Comparison of ENCODE assay signal across 8 cellular contexts in genomic region chr11:62880231-62880802, GRCh38. TPM values are rescaled to one million over a fixed set of nuclear protein-coding genes. Genes with fewer than 3 reads are reported as not detected.
DNase-seq lines count a peak whose midpoint lies in the region; ATAC-seq, FAIRE-seq and TF ChIP-seq lines count a peak whose summit lies in the region.

No MANE protein-coding gene starts in this region.

- H3K36me3 Mint-ChIP-seq in activated CD8-positive, alpha-beta T cell treated with anti-CD3 and anti-CD28 coated beads, Interleukin-2, amount 10 ng/mL, durations not matched to agents 7 days and 5 days (ENCODE audit: low read depth) = peaks cover 55% of the 10 kb centered on the region

- no peak for TF ChIP-seq EP300 in ovary (IDR thresholded peaks at IDR 0.05)

- intact Hi-C loops in ovary (cut with DNase I) = loop anchor here in 1 of 4 donors (10.0 kb wide), 1 partner anchor 884 kb away; the partner anchor contains the start of gene ZFTA

- no peak for FAIRE-seq in GM12891 (lab: Jason Lieb, UNC)

- peak overlapping the region; percentile 93 for H3K4me3 ChIP-seq in HUES6 (ENCODE audit: low read depth, low read length)
- peak overlapping the region; percentile 74 for H3K4me3 ChIP-seq in ovary

- H3K36me3 ChIP-seq in HUES6 (ENCODE audit: control insufficient read depth, insufficient read depth, low read length) (peaks cover 82% of the 10 kb centered on the region), ovary (no peaks in the 10 kb centered on the region)

- H3K27ac Mint-ChIP-seq in activated CD8-positive, alpha-beta T cell treated with anti-CD3 and anti-CD28 coated beads, Interleukin-2, amount 10 ng/mL, durations not matched to agents 7 days and 5 days = peak overlapping the region; percentile 100

- POLR2A ChIA-PET in activated CD8-positive, alpha-beta T cell treated with anti-CD3 and anti-CD28 coated beads, Interleukin-2, amount 10 ng/mL, durations not matched to agents 7 days and 5 days (lab: Charles Lee) = interaction anchor here (0.6 to 5.2 kb wide), 18 partner anchors 9 to 1455 kb away, joined by 3 to 114 read pairs (median 4); partner anchors contain the start of genes HNRNPUL2, NXF1, POLR2G and TAF6L

- H3K27ac ChIP-seq in HUES6 (ENCODE audit: low read depth, low read length) = peak overlapping the region; percentile 98; the same call in 1 of the 2 replicates
- peak overlapping the region; percentile 98 for H3K27ac ChIP-seq in foreskin keratinocyte
- H3K27ac ChIP-seq in ovary = peak overlapping the region; percentile 96 to 99

- H3K27me3 Mint-ChIP-seq in activated CD8-positive, alpha-beta T cell treated with anti-CD3 and anti-CD28 coated beads, Interleukin-2, amount 10 ng/mL, durations not matched to agents 7 days and 5 days (ENCODE audit: low read depth) = no peaks in the 10 kb centered on the region

- peaks cover 44% of the 10 kb centered on the region for H3K4me1 Mint-ChIP-seq in activated CD8-positive, alpha-beta T cell treated with anti-CD3 and anti-CD28 coated beads, Interleukin-2, amount 10 ng/mL, durations not matched to agents 7 days and 5 days (ENCODE audit: low read depth)

- WGBS in ovary, 3 donors = 0 to 1% (median 0%) methylated on average over 16 of the region's 16 CpGs

- H3K27me3 ChIP-seq in HUES6 (ENCODE audit: control insufficient read depth, insufficient read depth, low read length) (no peaks in the 10 kb centered on the region), foreskin keratinocyte (no peaks in the 10 kb centered on the region), ovary (no peaks in the 10 kb centered on the region)

- DNase-seq in COLO829 (ENCODE audit: low spot score) (peak; percentile 95), foreskin keratinocyte (peak; percentile 67 to 76), ovary (peak in 3 of 5 donors; percentile 76 to 83 (median 80)), GM12891 (ENCODE audit: insufficient read length, low spot score) (no peak), NCI-H1694 (lab: John Stamatoyannopoulos, UW) (no peak)
- DNase-seq in activated CD8-positive, alpha-beta T cell treated with anti-CD3 and anti-CD28 coated beads, Interleukin-2, amount 10 ng/mL, durations not matched to agents 7 days and 5 days = no peak

- TF ChIP-seq POLR2A in ovary (IDR thresholded peaks at IDR 0.05) (no peak), GM12891 (IDR thresholded peaks at IDR 0.05; ENCODE audit: low read depth, low read length) (no peak)

- peak overlapping the region; percentile 100 for H3K4me3 Mint-ChIP-seq in activated CD8-positive, alpha-beta T cell treated with anti-CD3 and anti-CD28 coated beads, Interleukin-2, amount 10 ng/mL, durations not matched to agents 7 days and 5 days

- no peaks in the 10 kb centered on the region for H3K9me3 Mint-ChIP-seq in activated CD8-positive, alpha-beta T cell treated with anti-CD3 and anti-CD28 coated beads, Interleukin-2, amount 10 ng/mL, durations not matched to agents 7 days and 5 days (ENCODE audit: insufficient read depth)

- peak overlapping the region; percentile 98 for H3K9ac ChIP-seq in HUES6 (ENCODE audit: low read length)

- CTCF ChIA-PET in activated CD8-positive, alpha-beta T cell treated with anti-CD3 and anti-CD28 coated beads, Interleukin-2, amount 10 ng/mL, durations not matched to agents 7 days and 5 days (lab: Charles Lee) = interaction anchor here (0.9 to 3.9 kb wide), 13 partner anchors 17 to 323 kb away, joined by 3 to 46 read pairs (median 5); partner anchors contain the start of genes C11orf98, CSKMT, HNRNPUL2 and NXF1

- H3K4me1 ChIP-seq in HUES6 (ENCODE audit: control insufficient read depth, insufficient read depth, low read length) (peaks cover 42% of the 10 kb centered on the region), foreskin keratinocyte (peaks cover 27% of the 10 kb centered on the region), ovary (ENCODE audit: insufficient read depth) (peaks cover 14% of the 10 kb centered on the region)

- H3K9me3 ChIP-seq in HUES6 (ENCODE audit: control insufficient read depth, insufficient read depth, low read depth, low read length) (no peaks in the 10 kb centered on the region), ovary (no peaks in the 10 kb centered on the region)

- ATAC-seq in GM19438 (IDR thresholded peaks at IDR 0.05; ENCODE audit: low read depth, unreplicated experiment) (peak; percentile 21), foreskin keratinocyte (peak; percentile 17)
- ATAC-seq in activated CD8-positive, alpha-beta T cell treated with anti-CD3 and anti-CD28 coated beads, Interleukin-2, amount 10 ng/mL, durations not matched to agents 7 days and 5 days = peak; percentile 3

- no peak for TF ChIP-seq CTCF in foreskin keratinocyte (conservative IDR thresholded peaks at IDR 0.05)
- no peak for TF ChIP-seq CTCF in ovary (IDR thresholded peaks at IDR 0.05)

TF ChIP-seq in GM12891, 5 proteins besides CTCF, POLR2A, EP300 and RAD21:
- TF ChIP-seq POLR2AphosphoS5 (IDR thresholded peaks at IDR 0.05; ENCODE audit: low read depth, low read length) (no peak), POU2F2 (IDR thresholded peaks at IDR 0.05; ENCODE audit: low read depth, low read length) (no peak), PAX5 (IDR thresholded peaks at IDR 0.05; ENCODE audit: insufficient read depth, low read length, severe bottlenecking) (no peak), SPI1 (IDR thresholded peaks at IDR 0.05; ENCODE audit: low read depth, low read length) (no peak)

RNA-seq across cellular contexts. Expression of gene SLC3A2, which starts 0.4 kb away (rescaled TPM):
- 100 to 1,000 TPM; 190 to 202 TPM for total RNA-seq in activated CD8-positive, alpha-beta T cell treated with anti-CD3 and anti-CD28 coated beads, Interleukin-2, amount 10 ng/mL, durations not matched to agents 7 days and 5 days
- 424 and 537 TPM in 2 replicates for total RNA-seq in foreskin keratinocyte
- polyA plus RNA-seq in foreskin keratinocyte = 511 and 680 TPM in 2 replicates
- total RNA-seq in ovary = 100 to 1,000 TPM in 3 of 7 donors, 10 to 100 TPM in 4; 69.0 to 430 (median 97.7) TPM
- 100 to 1,000 TPM in 1 of 2 donors, 10 to 100 TPM in 1; 90.0 to 126 TPM for polyA plus RNA-seq in ovary
- 96.7 TPM for polyA plus RNA-seq in GM12891 (2012; ENCODE audit: low read depth, missing spikeins)

RNA-seq across cellular contexts. Expression of gene CHRM1, which starts 40.8 kb away (rescaled TPM):
- total RNA-seq in activated CD8-positive, alpha-beta T cell treated with anti-CD3 and anti-CD28 coated beads, Interleukin-2, amount 10 ng/mL, durations not matched to agents 7 days and 5 days = not detected
- total RNA-seq in foreskin keratinocyte (not detected in 2 replicates), ovary (not detected)
- polyA plus RNA-seq in foreskin keratinocyte (not detected in 2 replicates), ovary (not detected)
- polyA plus RNA-seq in GM12891 (2012; ENCODE audit: low read depth, missing spikeins) = not detected

RNA-seq across cellular contexts. Expression of gene WDR74, which starts 40.9 kb away (rescaled TPM):
- 10 to 100 TPM; 66.0 to 66.9 TPM for total RNA-seq in activated CD8-positive, alpha-beta T cell treated with anti-CD3 and anti-CD28 coated beads, Interleukin-2, amount 10 ng/mL, durations not matched to agents 7 days and 5 days
- total RNA-seq in foreskin keratinocyte = 83.7 and 89.3 TPM in 2 replicates
- 88.7 and 94.8 TPM in 2 replicates for polyA plus RNA-seq in foreskin keratinocyte
- total RNA-seq in ovary = 10 to 100 TPM; 36.5 to 70.6 (median 61.1) TPM
- 10 to 100 TPM; 25.1 to 39.4 TPM for polyA plus RNA-seq in ovary
- 47.9 TPM for polyA plus RNA-seq in GM12891 (2012; ENCODE audit: low read depth, missing spikeins)

RNA-seq across cellular contexts. Expression of gene TEX54, which starts 47.7 kb away (rescaled TPM):
- not detected for total RNA-seq in activated CD8-positive, alpha-beta T cell treated with anti-CD3 and anti-CD28 coated beads, Interleukin-2, amount 10 ng/mL, durations not matched to agents 7 days and 5 days
- total RNA-seq in foreskin keratinocyte (not detected in 2 replicates), ovary (not detected)
- polyA plus RNA-seq in foreskin keratinocyte (not detected in 2 replicates), ovary (not detected)
- 0.42 TPM for polyA plus RNA-seq in GM12891 (2012; ENCODE audit: low read depth, missing spikeins)

RNA-seq across cellular contexts. Expression of gene STX5, which starts 48.5 kb away (rescaled TPM):
- total RNA-seq in activated CD8-positive, alpha-beta T cell treated with anti-CD3 and anti-CD28 coated beads, Interleukin-2, amount 10 ng/mL, durations not matched to agents 7 days and 5 days = 10 to 100 TPM; 30.4 to 32.7 TPM
- total RNA-seq in foreskin keratinocyte (30.4 and 34.1 TPM in 2 replicates), ovary (10 to 100 TPM; 33.2 to 60.7 (median 49.1) TPM)
- polyA plus RNA-seq in foreskin keratinocyte (41.2 and 45.5 TPM in 2 replicates), ovary (10 to 100 TPM; 39.6 to 50.1 TPM)
- polyA plus RNA-seq in GM12891 (2012; ENCODE audit: low read depth, missing spikeins) = 30.5 TPM

Comparison
In these comparisons a context has a peak if more than half of its experiments do, and no peak if none do; other contexts are left out.
1. DNase-seq: peak in COLO829 (single experiment), foreskin keratinocyte (2 of 2) and ovary (3 of 5); none in activated CD8-positive, alpha-beta T cell treated with anti-CD3 and anti-CD28 coated beads, Interleukin-2, amount 10 ng/mL, durations not matched to agents 7 days and 5 days (single experiment), GM12891 (single experiment) and NCI-H1694 (single experiment).
2. Peak in every context shown above with its lines, with median percentiles within 50 percentile points of each other: ATAC-seq and H3K27ac ChIP-seq.